20 cellular contexts compared by ENCODE assay signal in the genomic region with DNA sequence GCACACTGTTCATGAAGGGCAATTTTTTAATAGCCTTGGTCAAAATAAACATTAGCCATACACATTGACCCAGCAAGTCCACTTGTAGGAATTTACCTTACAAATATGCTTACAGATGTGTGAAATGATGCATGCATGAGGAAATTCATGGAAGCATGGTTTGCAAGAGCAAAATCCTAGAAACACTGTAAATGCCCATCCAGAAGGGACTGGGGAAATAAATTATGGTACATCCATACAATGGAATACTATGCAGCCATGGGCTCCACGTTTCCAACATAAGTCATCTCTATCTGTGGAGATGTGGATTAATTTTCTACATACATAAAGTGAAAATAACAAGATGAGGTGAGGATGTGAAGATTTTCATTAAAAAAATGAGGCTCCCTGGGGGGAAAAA.
DNase-seq lines count a peak whose midpoint lies in the region; ATAC-seq, FAIRE-seq and TF ChIP-seq lines count a peak whose summit lies in the region.
"Had no signal": no experiment of that assay in that cellular context is flagged by ENCODE, and none has a peak within 500 bp of the region (broad histone marks: within the 10 kb centered on the region; RNA-seq: fewer than 3 reads in every experiment).

No MANE protein-coding gene starts in this region.

- H3K9ac ChIP-seq in SK-N-SH (no peak overlapping the region), GM12878 (ENCODE audit: control insufficient read depth, insufficient read depth, low read length) (no peak overlapping the region)
- H3K9ac ChIP-seq: BLaER1 treated with 17β-estradiol and CSF1 and Interleukin-3, amounts not matched to agents 10 nM and 100 nM had no signal

- WGBS in SK-N-SH (ENCODE audit: low lambda C conversion rate): 10% methylated on average over 1 of the region's 1 CpG
- 83% methylated on average over 1 of the region's 1 CpG for WGBS in GM12878 (ENCODE audit: insufficient coverage, insufficient replicate concordance, low lambda C conversion rate, missing lambda C conversion rate)

- H4K20me1 ChIP-seq in SK-N-SH (ENCODE audit: insufficient read depth): no peaks in the 10 kb centered on the region
- H4K20me1 ChIP-seq in GM12878 (ENCODE audit: control insufficient read depth, insufficient read depth): no peaks in the 10 kb centered on the region
- H4K20me1 ChIP-seq: BLaER1 treated with 17β-estradiol and CSF1 and Interleukin-3, amounts not matched to agents 10 nM and 100 nM had no signal

- H3K79me2 ChIP-seq in SK-N-SH (ENCODE audit: insufficient read depth): no peaks in the 10 kb centered on the region
- H3K79me2 ChIP-seq in GM12878 (ENCODE audit: control insufficient read depth, insufficient read depth, low read length): no peaks in the 10 kb centered on the region

- no peaks in the 10 kb centered on the region for H3F3A ChIP-seq in SK-N-SH (replicated peaks; ENCODE audit: insufficient read depth)

- peaks cover 0 to 4% of the 10 kb centered on the region in 2 experiments; a peak in 2 of 4 replicates for H3K4me1 ChIP-seq in SK-N-SH (ENCODE audit: control insufficient read depth in 1 of 2, insufficient read depth in 2 of 2, low read depth in 1 of 2, low read length in 1 of 2)
- H3K4me1 ChIP-seq in GM12878 (ENCODE audit: control insufficient read depth, insufficient read depth, low read length): no peaks in the 10 kb centered on the region
- H3K4me1 ChIP-seq: Caco-2 had no signal

- in situ Hi-C loops in GM12878 (cut with MboI): loop anchor here (25.0 kb wide), 1 partner anchor 821 kb away; no protein-coding TSS in a partner anchor

- RAD21 ChIA-PET in GM12878 (lab: Charles Lee; ENCODE audit: unreplicated experiment): no interaction called here

- SMC1A ChIA-PET in GM12878 (lab: Charles Lee; ENCODE audit: uncharacterized antibody, unreplicated experiment): no interaction called here

- no peaks in the 10 kb centered on the region for H3K36me3 ChIP-seq in SK-N-SH (replicated peaks in 1 of 2; ENCODE audit: control insufficient read depth in 1 of 2, insufficient read depth in 2 of 2, low read length in 1 of 2)
- no peaks in the 10 kb centered on the region for H3K36me3 ChIP-seq in GM12878 (ENCODE audit: control insufficient read depth in 2 of 2, insufficient read depth in 2 of 2, low read length in 1 of 2)
- H3K36me3 ChIP-seq: BLaER1 treated with 17β-estradiol and CSF1 and Interleukin-3, amounts not matched to agents 10 nM and 100 nM had no signal

- DNase-seq in SK-N-SH: no peak
- DNase-seq in GM12878 (ENCODE audit: low read depth, low spot score): no peak
- DNase-seq in stimulated activated CD4-positive, alpha-beta T cell treated with anti-CD3 and anti-CD28 coated beads, Interleukin-1b, Interleukin-23, amount 100 ng/mL, for 48 hours: no peak
- DNase-seq: AML-193; Caco-2; Calu3; CD4-positive, alpha-beta T cell; CD8-positive, alpha-beta T cell; DMS79 treated with DMSO at 0.1 percent for 48 hours; GF-D8 had no signal

- no peak for ATAC-seq in SK-N-SH treated with all-trans-retinoic acid at 6 μM for 48 hours
- no peak for ATAC-seq in GM12878
- ATAC-seq in GM18858 (IDR thresholded peaks at IDR 0.05; ENCODE audit: unreplicated experiment): no peak
- ATAC-seq: A549; CD8-positive, alpha-beta T cell had no signal

- H2AFZ ChIP-seq in SK-N-SH (ENCODE audit: low read depth) (no peak overlapping the region), GM12878 (ENCODE audit: control insufficient read depth, low read depth, low read length) (no peak overlapping the region)

- no peak for TF ChIP-seq POLR2A in GM12878 (IDR thresholded peaks at IDR 0.05; ENCODE audit: low read depth, low read length)

- BruUV-seq in GM12878 (replicated peaks; lab: Mats Ljungman, UMichigan): no TSS peak

- no peaks in the 10 kb centered on the region for H3K9me2 ChIP-seq in SK-N-SH

- POLR2A ChIA-PET in SK-N-SH (lab: Yijun Ruan, JAX): no interaction called here
- POLR2A ChIA-PET in GM12878 (lab: Charles Lee): no interaction called here

- H3K27ac ChIP-seq in SK-N-SH (ENCODE audit: low read depth in 2 of 2, low read length in 1 of 2) (no peak overlapping the region), GM12878 (ENCODE audit: control insufficient read depth, insufficient read depth) (no peak overlapping the region)
- H3K27ac ChIP-seq: 22Rv1; A549; BLaER1 treated with 17β-estradiol and CSF1 and Interleukin-3, amounts not matched to agents 10 nM and 100 nM; C4-2B had no signal

- FAIRE-seq in GM12878 (lab: Jason Lieb, UNC): peak; percentile 57
- FAIRE-seq: A549, D721Med, G401.6, GM12892, GM19239 had no signal

- no peaks in the 10 kb centered on the region for H3K9me3 ChIP-seq in SK-N-SH
- H3K9me3 ChIP-seq in GM12878 (replicated peaks; ENCODE audit: control insufficient read depth, insufficient read depth, low read length): no peaks in the 10 kb centered on the region
- H3K9me3 ChIP-seq: Caco-2 had no signal

- H3K27me3 ChIP-seq in SK-N-SH (ENCODE audit: insufficient read depth) (no peaks in the 10 kb centered on the region), GM12878 (replicated peaks in 1 of 2; ENCODE audit: control insufficient read depth in 2 of 2, insufficient read depth in 2 of 2, low read length in 1 of 2) (no peaks in the 10 kb centered on the region)
- H3K27me3 ChIP-seq: BLaER1 treated with 17β-estradiol and CSF1 and Interleukin-3, amounts not matched to agents 10 nM and 100 nM had no signal

- no peak for TF ChIP-seq EP300 in SK-N-SH (IDR thresholded peaks at IDR 0.05; ENCODE audit: borderline replicate concordance in 1 of 2, low read depth in 1 of 2, low read length in 1 of 2)
- TF ChIP-seq EP300 in GM12878 (IDR thresholded peaks at IDR 0.05; ENCODE audit: borderline replicate concordance in 1 of 2, control insufficient read depth in 1 of 2, low read depth in 2 of 2, low read length in 2 of 2): no peak

- intact Hi-C loops in GM12878 (cut with micrococcal nuclease; ENCODE audit: unreplicated experiment): loop anchor here (5.0 to 10.0 kb wide), 2 partner anchors 518 to 811 kb away; no protein-coding TSS in a partner anchor

- no peak for TF ChIP-seq RAD21 in SK-N-SH (IDR thresholded peaks at IDR 0.05; ENCODE audit: low read length)
- no peak for TF ChIP-seq RAD21 in GM12878 (IDR thresholded peaks at IDR 0.05; ENCODE audit: insufficient read depth, low read depth, low read length)

- H3K4me3 ChIP-seq in SK-N-SH (ENCODE audit: low read depth in 2 of 2, low read length in 1 of 2) (no peak overlapping the region), GM12878 (no peak overlapping the region)
- H3K4me3 ChIP-seq: A549; BLaER1 treated with 17β-estradiol and CSF1 and Interleukin-3, amounts not matched to agents 10 nM and 100 nM had no signal

- TF ChIP-seq CTCF in SK-N-SH (IDR thresholded peaks at IDR 0.05): no peak
- no peak for TF ChIP-seq CTCF in GM12878 (IDR thresholded peaks at IDR 0.05 in 2 of 3, conservative IDR thresholded peaks at IDR 0.05 in 1 of 3; ENCODE audit: control insufficient read depth in 2 of 3, extremely low read depth in 1 of 3, insufficient read depth in 1 of 3, low read depth in 3 of 3, low read length in 3 of 3)

- CTCF ChIA-PET in SK-N-SH (lab: Yijun Ruan, JAX): no interaction called here
- CTCF ChIA-PET in GM12878 (lab: Yijun Ruan, JAX): interaction anchor here (1.0 kb wide), 1 partner anchor 65 kb away, joined by 3 read pairs; no protein-coding TSS in a partner anchor

- no peak overlapping the region for H3K4me2 ChIP-seq in SK-N-SH
- H3K4me2 ChIP-seq in GM12878 (ENCODE audit: control insufficient read depth, insufficient read depth): no peak overlapping the region
- H3K4me2 ChIP-seq: A549; BLaER1 treated with 17β-estradiol and CSF1 and Interleukin-3, amounts not matched to agents 10 nM and 100 nM had no signal

TF ChIP-seq in SK-N-SH treated with all-trans-retinoic acid at 6 μM for 48 hours, 23 proteins besides CTCF, POLR2A, EP300 and RAD21 (continues in another document):
- peak; percentile 97 for TF ChIP-seq ZNF8 (CRISPR knock-in tag; IDR thresholded peaks at IDR 0.05)

TF ChIP-seq in SK-N-SH, 30 proteins besides CTCF, POLR2A, EP300 and RAD21:
- no peak for TF ChIP-seq GATA2 (CRISPR knock-in tag; IDR thresholded peaks at IDR 0.05)
- no peak for TF ChIP-seq NFIC (IDR thresholded peaks at IDR 0.05; ENCODE audit: borderline replicate concordance)
- no peak for TF ChIP-seq CHD2 (IDR thresholded peaks at IDR 0.05; ENCODE audit: low read length, partially characterized antibody)
- TF ChIP-seq FOXM1 (IDR thresholded peaks at IDR 0.05; ENCODE audit: low read depth): no peak
- no peak for TF ChIP-seq RXRA (IDR thresholded peaks at IDR 0.05; ENCODE audit: borderline replicate concordance, low read depth)
- no peak for TF ChIP-seq TCF12 (IDR thresholded peaks at IDR 0.05)
- TF ChIP-seq, protein P1, sequence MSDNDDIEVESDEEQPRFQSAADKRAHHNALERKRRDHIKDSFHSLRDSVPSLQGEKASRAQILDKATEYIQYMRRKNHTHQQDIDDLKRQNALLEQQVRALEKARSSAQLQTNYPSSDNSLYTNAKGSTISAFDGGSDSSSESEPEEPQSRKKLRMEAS (IDR thresholded peaks at IDR 0.05; ENCODE audit: low read depth): no peak
- no peak for TF ChIP-seq FOXJ3 (CRISPR knock-in tag; IDR thresholded peaks at IDR 0.05)

TF ChIP-seq in GM12878, 131 proteins besides CTCF, POLR2A, EP300 and RAD21 (continues in another document):
- no peak for TF ChIP-seq BACH1 (IDR thresholded peaks at IDR 0.05; ENCODE audit: borderline replicate concordance)
- TF ChIP-seq TBL1XR1 (IDR thresholded peaks at IDR 0.05; ENCODE audit: low read depth, low read length): no peak
- TF ChIP-seq POLR2AphosphoS5 (IDR thresholded peaks at IDR 0.05; ENCODE audit: low read length): no peak
- no peak for TF ChIP-seq NR2C1 (IDR thresholded peaks at IDR 0.05)
- no peak for TF ChIP-seq RAD51 (IDR thresholded peaks at IDR 0.05)
- no peak for TF ChIP-seq NR2F1 (conservative IDR thresholded peaks at IDR 0.05)
- TF ChIP-seq ZSCAN29 (IDR thresholded peaks at IDR 0.05): no peak
- TF ChIP-seq, protein P2, sequence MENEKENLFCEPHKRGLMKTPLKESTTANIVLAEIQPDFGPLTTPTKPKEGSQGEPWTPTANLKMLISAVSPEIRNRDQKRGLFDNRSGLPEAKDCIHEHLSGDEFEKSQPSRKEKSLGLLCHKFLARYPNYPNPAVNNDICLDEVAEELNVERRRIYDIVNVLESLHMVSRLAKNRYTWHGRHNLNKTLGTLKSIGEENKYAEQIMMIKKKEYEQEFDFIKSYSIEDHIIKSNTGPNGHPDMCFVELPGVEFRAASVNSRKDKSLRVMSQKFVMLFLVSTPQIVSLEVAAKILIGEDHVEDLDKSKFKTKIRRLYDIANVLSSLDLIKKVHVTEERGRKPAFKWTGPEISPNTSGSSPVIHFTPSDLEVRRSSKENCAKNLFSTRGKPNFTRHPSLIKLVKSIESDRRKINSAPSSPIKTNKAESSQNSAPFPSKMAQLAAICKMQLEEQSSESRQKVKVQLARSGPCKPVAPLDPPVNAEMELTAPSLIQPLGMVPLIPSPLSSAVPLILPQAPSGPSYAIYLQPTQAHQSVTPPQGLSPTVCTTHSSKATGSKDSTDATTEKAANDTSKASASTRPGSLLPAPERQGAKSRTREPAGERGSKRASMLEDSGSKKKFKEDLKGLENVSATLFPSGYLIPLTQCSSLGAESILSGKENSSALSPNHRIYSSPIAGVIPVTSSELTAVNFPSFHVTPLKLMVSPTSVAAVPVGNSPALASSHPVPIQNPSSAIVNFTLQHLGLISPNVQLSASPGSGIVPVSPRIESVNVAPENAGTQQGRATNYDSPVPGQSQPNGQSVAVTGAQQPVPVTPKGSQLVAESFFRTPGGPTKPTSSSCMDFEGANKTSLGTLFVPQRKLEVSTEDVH (IDR thresholded peaks at IDR 0.05; ENCODE audit: low read depth, partially characterized antibody): no peak
